In the genomic region with DNA sequence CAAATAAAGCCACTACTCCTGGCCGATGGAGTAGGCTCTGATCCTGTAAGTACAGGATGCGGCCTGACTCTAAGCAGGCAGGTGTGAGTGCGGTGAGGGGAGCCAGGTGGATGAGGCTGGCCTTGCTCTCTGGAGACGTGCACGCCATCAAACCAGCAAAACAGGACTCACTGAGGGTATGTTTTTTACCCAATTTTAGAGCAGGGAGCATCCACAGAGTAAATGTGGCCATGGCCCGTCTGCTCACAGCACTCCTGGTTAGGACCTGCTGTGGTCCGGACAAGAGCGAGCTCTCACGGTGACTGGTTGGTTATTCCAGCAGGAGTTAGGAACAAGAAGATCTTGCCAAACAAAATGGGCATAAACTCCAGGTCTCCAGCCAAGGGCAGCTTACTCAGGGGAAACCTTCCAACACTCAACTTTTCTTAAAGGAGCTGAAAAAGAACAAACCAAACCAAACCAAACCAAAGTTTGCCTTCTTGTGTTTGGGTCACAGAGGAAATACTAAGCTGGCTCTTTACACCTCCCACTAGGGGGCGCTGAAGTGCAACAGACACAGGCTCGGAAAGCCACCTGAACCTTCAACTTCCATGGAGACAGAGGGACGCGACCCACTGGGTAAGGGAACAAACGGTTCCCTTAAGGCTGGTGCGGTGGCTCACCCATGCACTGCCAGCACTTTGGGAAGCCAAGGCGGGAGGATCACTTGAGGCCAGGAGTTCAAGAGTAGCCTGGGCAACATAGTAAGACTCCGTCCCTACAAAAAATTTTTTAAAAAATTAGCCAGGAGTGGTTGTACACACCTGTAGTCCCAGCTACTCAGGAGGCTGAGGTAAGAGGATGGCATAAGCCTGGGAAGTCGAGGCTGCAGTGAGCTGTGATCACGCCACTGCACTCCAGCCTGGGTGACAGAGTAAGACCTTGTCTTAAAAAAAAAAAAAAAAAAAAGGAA, we compare ENCODE assay signal across 8 cellular contexts.
A peak's percentile ranks its signal among the peaks of the same experiment; 100 is the strongest.
DNase-seq lines count a peak whose midpoint lies in the region; ATAC-seq and TF ChIP-seq lines count a peak whose summit lies in the region.

No MANE protein-coding gene starts in this region.

- H3K27ac Mint-ChIP-seq in progenitor cell of endocrine pancreas: no peak overlapping the region

- TF ChIP-seq EP300 in upper lobe of left lung (IDR thresholded peaks at IDR 0.05): no peak

- no peaks in the 10 kb centered on the region for H3K9me3 ChIP-seq in cardiac muscle cell (ENCODE audit: low read depth)
- H3K9me3 ChIP-seq in upper lobe of left lung: no peaks in the 10 kb centered on the region

- TF ChIP-seq CTCF in cardiac muscle cell (IDR thresholded peaks at IDR 0.05; ENCODE audit: low read depth, low read length): peak; percentile 87
- TF ChIP-seq CTCF in progenitor cell of endocrine pancreas (IDR thresholded peaks at IDR 0.05; ENCODE audit: unreplicated experiment): peak; percentile 94
- TF ChIP-seq CTCF in upper lobe of left lung (IDR thresholded peaks at IDR 0.05): peak; percentile 81 to 92 (median 88)

- peaks cover 41% of the 10 kb centered on the region for H3K4me1 Mint-ChIP-seq in progenitor cell of endocrine pancreas (ENCODE audit: low read depth)

- DNase-seq in GM04503 (ENCODE audit: low read depth) (peak; percentile 11), NCI-H1417 (lab: John Stamatoyannopoulos, UW) (peak; percentile 77 to 97 (median 89)), SKM-1 treated with dmso at 0.1 percent for 144 hours (lab: John Stamatoyannopoulos, UW; ENCODE audit: unreplicated experiment) (peak; percentile 60), cardiac muscle cell (ENCODE audit: low read depth in 1 of 2, low spot score in 1 of 2) (peak; percentile 90 to 94), progenitor cell of endocrine pancreas (ENCODE audit: low spot score, unreplicated experiment) (peak; percentile 80), upper lobe of left lung (peak in 1 of 2 donors; percentile 85)
- peak; percentile 74 for DNase-seq in activated naive CD8-positive, alpha-beta T cell treated with anti-CD3 and anti-CD28 coated beads, Interleukin-2, amount 50 U/mL, for 16 hours (ENCODE audit: low read depth, low spot score)

- H3K4me3 ChIP-seq in cardiac muscle cell (no peak overlapping the region), upper lobe of left lung (no peak overlapping the region)

- H3K27ac ChIP-seq in cardiac muscle cell: no peak overlapping the region
- peak overlapping the region in 2 of 4 donors; percentile 78 to 81 for H3K27ac ChIP-seq in upper lobe of left lung

- no peak overlapping the region for H3K4me3 Mint-ChIP-seq in progenitor cell of endocrine pancreas (ENCODE audit: low read depth)

- no peaks in the 10 kb centered on the region for H3K9me3 Mint-ChIP-seq in progenitor cell of endocrine pancreas (ENCODE audit: low read depth)

- H3K36me3 Mint-ChIP-seq in progenitor cell of endocrine pancreas (ENCODE audit: insufficient read depth): peaks cover 6% of the 10 kb centered on the region

- TF ChIP-seq POLR2A in upper lobe of left lung (IDR thresholded peaks at IDR 0.05): no peak

- WGBS in upper lobe of left lung, 2 donors: 53 to 56% methylated on average over 19 of the region's 19 CpGs

- peaks cover 19% of the 10 kb centered on the region for H3K4me1 ChIP-seq in cardiac muscle cell (ENCODE audit: low read depth)
- peaks cover 39 to 52% (median 45%) of the 10 kb centered on the region in 4 donors for H3K4me1 ChIP-seq in upper lobe of left lung

- no peaks in the 10 kb centered on the region for H3K36me3 ChIP-seq in cardiac muscle cell
- H3K36me3 ChIP-seq in upper lobe of left lung: peaks cover 0 to 19% (median 3%) of the 10 kb centered on the region in 4 donors

- H3K27me3 ChIP-seq in cardiac muscle cell (no peaks in the 10 kb centered on the region), upper lobe of left lung (no peaks in the 10 kb centered on the region)

- ATAC-seq in upper lobe of left lung (ENCODE audit: low FRiP score in 2 of 2): peak; percentile 81 to 82
- ATAC-seq in GM18511 (IDR thresholded peaks at IDR 0.05; ENCODE audit: unreplicated experiment): no peak

- no peaks in the 10 kb centered on the region for H3K27me3 Mint-ChIP-seq in progenitor cell of endocrine pancreas
